In the genomic region with DNA sequence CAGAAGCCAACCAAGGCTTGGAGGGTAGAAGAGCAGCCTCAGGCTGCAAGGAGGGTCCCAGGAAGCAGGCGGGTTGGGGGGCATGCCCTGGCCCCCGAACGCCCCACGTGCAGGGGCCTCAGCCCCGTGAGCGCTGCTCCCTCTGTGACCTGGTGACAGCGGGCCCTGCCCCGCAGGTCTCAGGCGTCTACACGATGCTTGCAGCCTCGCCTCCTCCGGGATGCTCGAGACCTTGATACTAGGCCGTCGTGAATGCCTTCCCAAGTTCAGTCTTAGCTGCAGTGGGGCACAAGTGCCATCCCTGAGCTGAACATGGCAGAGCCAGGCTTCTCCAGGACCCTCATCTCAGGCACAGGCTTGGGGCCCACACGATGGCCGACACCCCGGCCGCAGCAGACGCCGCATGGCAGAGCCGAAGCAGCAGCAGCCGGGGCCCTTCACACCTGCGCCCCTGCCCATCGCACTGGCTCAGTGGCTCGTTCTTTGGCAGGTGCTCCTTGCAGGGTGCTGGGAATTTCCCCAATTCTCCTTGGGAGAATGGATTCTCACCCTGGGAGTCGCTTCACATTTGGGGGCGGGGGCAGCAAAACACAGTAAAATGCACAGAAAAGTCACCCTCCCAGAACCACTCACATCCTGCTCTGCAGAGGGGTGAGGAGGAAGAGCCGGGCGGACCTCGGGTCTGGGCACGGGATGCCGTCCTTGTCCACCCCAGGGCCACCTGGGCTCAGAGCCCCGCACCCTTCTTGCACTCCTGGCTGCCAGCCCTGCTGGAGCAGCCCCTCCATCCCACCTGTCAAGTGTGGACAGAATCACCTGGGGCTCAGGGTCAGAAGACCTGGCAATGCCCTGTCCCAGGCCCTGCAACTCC, we compare ENCODE assay signal across 18 cellular contexts.
DNase-seq lines count a peak whose midpoint lies in the region; ATAC-seq and TF ChIP-seq lines count a peak whose summit lies in the region.
"Had no signal": no experiment of that assay in that cellular context is flagged by ENCODE, and none has a peak within 500 bp of the region (broad histone marks: within the 10 kb centered on the region; RNA-seq: fewer than 3 reads in every experiment).

No MANE protein-coding gene starts in this region.

- no peaks in the 10 kb centered on the region for H3F3A ChIP-seq in GM23248 (ENCODE audit: insufficient read depth)

- no peak overlapping the region for H2AFZ ChIP-seq in GM23248
- H2AFZ ChIP-seq: neural progenitor cell had no signal

- H3K27ac ChIP-seq in left ventricle myocardium inferior (replicated peaks) (peak overlapping the region; percentile 78), colonic mucosa (no peak overlapping the region), vagina (no peak overlapping the region), GM23248 (no peak overlapping the region)
- H3K27ac ChIP-seq: neural progenitor cell, uterus had no signal

- no peak for TF ChIP-seq POLR2A in vagina (IDR thresholded peaks at IDR 0.05)

- in situ Hi-C loops in GM23248 (cut with MboI) = no loop called here

- H3K36me3 ChIP-seq in left ventricle myocardium inferior (no peaks in the 10 kb centered on the region), colonic mucosa (no peaks in the 10 kb centered on the region), vagina (no peaks in the 10 kb centered on the region), GM23248 (ENCODE audit: low read depth) (no peaks in the 10 kb centered on the region)
- H3K36me3 ChIP-seq: HAP-1, neural progenitor cell, uterus had no signal

- peaks cover 4% of the 10 kb centered on the region for H3K9me3 ChIP-seq in left ventricle myocardium inferior (replicated peaks)
- H3K9me3 ChIP-seq in colonic mucosa = no peaks in the 10 kb centered on the region
- H3K9me3 ChIP-seq in vagina = no peaks in the 10 kb centered on the region
- no peaks in the 10 kb centered on the region for H3K9me3 ChIP-seq in GM23248 (ENCODE audit: low read depth)
- H3K9me3 ChIP-seq: HAP-1, uterus had no signal

- WGBS in GM23248 (ENCODE audit: low coverage in 1 of 2, low lambda C conversion rate in 2 of 2, missing lambda C conversion rate in 2 of 2), 2 experiments = 76 to 78% methylated on average over 33 to 34 of the region's 34 CpGs

- no peaks in the 10 kb centered on the region for H4K20me1 ChIP-seq in GM23248 (ENCODE audit: insufficient read depth)

- H3K9me2 ChIP-seq in GM23248 (ENCODE audit: insufficient read depth) = no peaks in the 10 kb centered on the region

- H3K79me2 ChIP-seq in GM23248 (ENCODE audit: insufficient read depth) = no peaks in the 10 kb centered on the region

- TF ChIP-seq CTCF in left ventricle myocardium inferior (IDR thresholded peaks at IDR 0.05; ENCODE audit: borderline replicate concordance) (no peak), colonic mucosa (IDR thresholded peaks at IDR 0.05) (no peak), vagina (IDR thresholded peaks at IDR 0.05) (no peak)

- ATAC-seq in Right ventricle myocardium inferior (no peak), HG03520 (IDR thresholded peaks at IDR 0.05; ENCODE audit: unreplicated experiment) (no peak)

- H3K27me3 ChIP-seq in left ventricle myocardium inferior (ENCODE audit: low read depth) (no peaks in the 10 kb centered on the region), colonic mucosa (no peaks in the 10 kb centered on the region), vagina (no peaks in the 10 kb centered on the region), GM23248 (replicated peaks; ENCODE audit: insufficient read depth) (no peaks in the 10 kb centered on the region)
- H3K27me3 ChIP-seq: neural progenitor cell, uterus had no signal

- DNase-seq in left ventricle myocardium inferior = no peak
- no peak for DNase-seq in Right ventricle myocardium inferior (ENCODE audit: missing footprints)
- peak; percentile 12 for DNase-seq in colonic mucosa
- peak; percentile 68 for DNase-seq in posterior vena cava (ENCODE audit: low spot score)
- DNase-seq in vagina (ENCODE audit: extremely low spot score in 2 of 2) = peak; percentile 70 to 79
- DNase-seq in GM23248 = no peak
- no peak for DNase-seq in NCI-H510A treated with DMSO at 0.1 percent for 48 hours (lab: John Stamatoyannopoulos, UW)
- DNase-seq: activated CD4-positive, alpha-beta T cell treated with anti-CD3 and anti-CD28 coated beads for 48 hours; CD4-positive, CD25-positive, alpha-beta regulatory T cell; cortex of kidney; Kasumi-1; NCI-H2029 treated with DMSO at 0.1 percent for 48 hours; stimulated activated naive CD4-positive, alpha-beta T cell treated with Interleukin-2 at 50 U/mL for 16 hours; SW 1271 had no signal

- no peak overlapping the region for H3K4me2 ChIP-seq in GM23248 (ENCODE audit: unreplicated experiment)
- H3K4me2 ChIP-seq: neural progenitor cell had no signal

- H3K9ac ChIP-seq in colonic mucosa (ENCODE audit: low read depth in 2 of 2, low read length in 2 of 2) = no peak overlapping the region
- no peak overlapping the region for H3K9ac ChIP-seq in GM23248
- H3K9ac ChIP-seq: neural progenitor cell had no signal

- H3K4me3 ChIP-seq in left ventricle myocardium inferior (no peak overlapping the region), colonic mucosa (no peak overlapping the region), vagina (no peak overlapping the region), GM23248 (no peak overlapping the region)
- H3K4me3 ChIP-seq: HAP-1, neural progenitor cell, uterus had no signal

- intact Hi-C loops in left ventricle myocardium inferior (cut with micrococcal nuclease) (no loop called here), Right ventricle myocardium inferior (cut with DNase I) (no loop called here), colonic mucosa (cut with DNase I) (no loop called here), posterior vena cava (cut with DNase I) (no loop called here), vagina (cut with DNase I) (no loop called here)

- peaks cover 61% of the 10 kb centered on the region for H3K4me1 ChIP-seq in left ventricle myocardium inferior
- H3K4me1 ChIP-seq in colonic mucosa = no peaks in the 10 kb centered on the region
- H3K4me1 ChIP-seq in vagina = peaks cover 11% of the 10 kb centered on the region
- no peaks in the 10 kb centered on the region for H3K4me1 ChIP-seq in GM23248 (ENCODE audit: insufficient read depth)
- H3K4me1 ChIP-seq: HAP-1, uterus had no signal

Comparison
In these comparisons a context has a peak if more than half of its experiments do, and no peak if none do; other contexts are left out.
1. DNase-seq: peak in colonic mucosa (single experiment), posterior vena cava (single experiment) and vagina (2 of 2); none in left ventricle myocardium inferior (single experiment), Right ventricle myocardium inferior (single experiment), GM23248 (single experiment) and NCI-H510A treated with DMSO at 0.1 percent for 48 hours (single experiment).